ENCODE assay signal across 1 cellular context in the genomic region with DNA sequence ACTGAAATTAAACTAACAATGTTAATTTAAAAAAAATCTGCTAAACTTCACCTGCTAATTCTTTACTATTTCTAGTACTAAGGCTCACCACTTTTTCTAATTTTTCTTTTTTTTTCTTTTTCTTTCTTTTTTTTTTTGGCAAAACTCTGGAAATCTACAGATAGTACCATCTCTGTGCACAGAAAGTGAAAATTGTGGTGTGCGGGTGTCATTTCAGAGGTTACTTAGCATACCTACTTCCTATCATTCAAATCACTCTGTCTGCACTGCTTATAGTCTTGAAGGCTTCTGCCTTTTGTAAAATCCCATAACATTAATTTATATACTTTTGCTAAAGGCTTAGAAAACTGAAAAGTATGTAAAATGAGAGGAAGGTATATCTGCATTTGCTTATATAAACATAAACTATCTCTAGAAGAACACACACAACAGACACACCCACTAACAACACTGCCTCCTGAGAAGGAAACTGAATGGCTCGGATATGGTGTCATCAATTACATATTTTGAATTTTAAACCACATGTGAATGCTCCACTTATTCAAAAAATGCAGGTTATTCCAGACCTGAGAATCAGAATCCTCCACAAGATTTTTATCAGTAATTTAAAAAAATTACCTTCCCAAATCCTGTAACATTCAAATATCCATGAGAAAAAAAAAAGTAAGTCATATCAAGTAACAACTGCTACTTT.
TF ChIP-seq lines count a peak whose summit lies in the region.

No MANE protein-coding gene starts in this region.

TF ChIP-seq in GM12878, 131 proteins besides CTCF, POLR2A, EP300 and RAD21 (continues in another document):
- TF ChIP-seq CHD4 (IDR thresholded peaks at IDR 0.05) (no peak), IKZF1 (conservative IDR thresholded peaks at IDR 0.05) (no peak), SRF (IDR thresholded peaks at IDR 0.05; ENCODE audit: low read depth in 2 of 2, low read length in 2 of 2) (no peak), RB1 (IDR thresholded peaks at IDR 0.05; ENCODE audit: borderline replicate concordance) (no peak), NRF1 (conservative IDR thresholded peaks at IDR 0.05; ENCODE audit: low read depth, low read length) (no peak), MEF2B (IDR thresholded peaks at IDR 0.05; ENCODE audit: partially characterized antibody, poor library complexity, severe bottlenecking) (no peak), RAD51 (IDR thresholded peaks at IDR 0.05) (no peak), SUPT20H (IDR thresholded peaks at IDR 0.05; ENCODE audit: borderline replicate concordance, control insufficient read depth, low read depth, low read length) (no peak), IKZF2 (IDR thresholded peaks at IDR 0.05) (peak; percentile 33 to 42; a peak in 3 of 4 replicates), NBN (IDR thresholded peaks at IDR 0.05) (0 out of 2 replicates have a peak, but pooled peaks have one; percentile 30), SMAD1 (IDR thresholded peaks at IDR 0.05; ENCODE audit: low read depth, partially characterized antibody) (no peak), HDGF (IDR thresholded peaks at IDR 0.05) (no peak), HCFC1 (IDR thresholded peaks at IDR 0.05; ENCODE audit: low read length) (no peak), ZNF207 (IDR thresholded peaks at IDR 0.05; ENCODE audit: borderline replicate concordance) (no peak), ZNF217 (IDR thresholded peaks at IDR 0.05) (0 out of 2 replicates have a peak, but pooled peaks have one; percentile 30), ZBTB11 (CRISPR knock-in tag; IDR thresholded peaks at IDR 0.05) (no peak), YBX1 (IDR thresholded peaks at IDR 0.05) (no peak), MLLT1 (IDR thresholded peaks at IDR 0.05) (0 out of 2 replicates have a peak, but pooled peaks have one; percentile 56), GABPA (IDR thresholded peaks at IDR 0.05; ENCODE audit: low read depth) (no peak), POLR2AphosphoS2 (IDR thresholded peaks at IDR 0.05; ENCODE audit: low read depth, low read length) (no peak), FOXM1 (IDR thresholded peaks at IDR 0.05; ENCODE audit: low read depth, low read length) (no peak), RELA (IDR thresholded peaks at IDR 0.05; ENCODE audit: borderline replicate concordance, partially characterized antibody) (no peak), ZBTB4 (CRISPR knock-in tag; IDR thresholded peaks at IDR 0.05) (no peak), HDAC2 (IDR thresholded peaks at IDR 0.05) (no peak), BMI1 (IDR thresholded peaks at IDR 0.05; ENCODE audit: borderline replicate concordance) (no peak), CHD2 (IDR thresholded peaks at IDR 0.05; ENCODE audit: borderline replicate concordance, low read depth, low read length) (no peak), NFYA (IDR thresholded peaks at IDR 0.05; ENCODE audit: borderline replicate concordance, low read depth, low read length) (no peak), ZNF687 (IDR thresholded peaks at IDR 0.05) (no peak), GATAD2B (conservative IDR thresholded peaks at IDR 0.05; ENCODE audit: low read depth) (no peak), ZNF384 (IDR thresholded peaks at IDR 0.05; ENCODE audit: borderline replicate concordance, low read depth, low read length) (peak; percentile 65; the same call in 1 of the 2 replicates), TBL1XR1 (IDR thresholded peaks at IDR 0.05; ENCODE audit: low read depth, low read length) (no peak), ZBTB33 (IDR thresholded peaks at IDR 0.05) (no peak)
- TF ChIP-seq, protein P1, sequence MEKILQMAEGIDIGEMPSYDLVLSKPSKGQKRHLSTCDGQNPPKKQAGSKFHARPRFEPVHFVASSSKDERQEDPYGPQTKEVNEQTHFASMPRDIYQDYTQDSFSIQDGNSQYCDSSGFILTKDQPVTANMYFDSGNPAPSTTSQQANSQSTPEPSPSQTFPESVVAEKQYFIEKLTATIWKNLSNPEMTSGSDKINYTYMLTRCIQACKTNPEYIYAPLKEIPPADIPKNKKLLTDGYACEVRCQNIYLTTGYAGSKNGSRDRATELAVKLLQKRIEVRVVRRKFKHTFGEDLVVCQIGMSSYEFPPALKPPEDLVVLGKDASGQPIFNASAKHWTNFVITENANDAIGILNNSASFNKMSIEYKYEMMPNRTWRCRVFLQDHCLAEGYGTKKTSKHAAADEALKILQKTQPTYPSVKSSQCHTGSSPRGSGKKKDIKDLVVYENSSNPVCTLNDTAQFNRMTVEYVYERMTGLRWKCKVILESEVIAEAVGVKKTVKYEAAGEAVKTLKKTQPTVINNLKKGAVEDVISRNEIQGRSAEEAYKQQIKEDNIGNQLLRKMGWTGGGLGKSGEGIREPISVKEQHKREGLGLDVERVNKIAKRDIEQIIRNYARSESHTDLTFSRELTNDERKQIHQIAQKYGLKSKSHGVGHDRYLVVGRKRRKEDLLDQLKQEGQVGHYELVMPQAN (conservative IDR thresholded peaks at IDR 0.05), result no peak
- TF ChIP-seq, protein P2, sequence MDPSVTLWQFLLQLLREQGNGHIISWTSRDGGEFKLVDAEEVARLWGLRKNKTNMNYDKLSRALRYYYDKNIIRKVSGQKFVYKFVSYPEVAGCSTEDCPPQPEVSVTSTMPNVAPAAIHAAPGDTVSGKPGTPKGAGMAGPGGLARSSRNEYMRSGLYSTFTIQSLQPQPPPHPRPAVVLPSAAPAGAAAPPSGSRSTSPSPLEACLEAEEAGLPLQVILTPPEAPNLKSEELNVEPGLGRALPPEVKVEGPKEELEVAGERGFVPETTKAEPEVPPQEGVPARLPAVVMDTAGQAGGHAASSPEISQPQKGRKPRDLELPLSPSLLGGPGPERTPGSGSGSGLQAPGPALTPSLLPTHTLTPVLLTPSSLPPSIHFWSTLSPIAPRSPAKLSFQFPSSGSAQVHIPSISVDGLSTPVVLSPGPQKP (IDR thresholded peaks at IDR 0.05; ENCODE audit: low read depth, low read length), result no peak
- TF ChIP-seq, protein P3, sequence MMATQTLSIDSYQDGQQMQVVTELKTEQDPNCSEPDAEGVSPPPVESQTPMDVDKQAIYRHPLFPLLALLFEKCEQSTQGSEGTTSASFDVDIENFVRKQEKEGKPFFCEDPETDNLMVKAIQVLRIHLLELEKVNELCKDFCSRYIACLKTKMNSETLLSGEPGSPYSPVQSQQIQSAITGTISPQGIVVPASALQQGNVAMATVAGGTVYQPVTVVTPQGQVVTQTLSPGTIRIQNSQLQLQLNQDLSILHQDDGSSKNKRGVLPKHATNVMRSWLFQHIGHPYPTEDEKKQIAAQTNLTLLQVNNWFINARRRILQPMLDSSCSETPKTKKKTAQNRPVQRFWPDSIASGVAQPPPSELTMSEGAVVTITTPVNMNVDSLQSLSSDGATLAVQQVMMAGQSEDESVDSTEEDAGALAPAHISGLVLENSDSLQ (IDR thresholded peaks at IDR 0.05), result 0 out of 2 replicates have a peak, but pooled peaks have one; percentile 15
